Comparison of ENCODE assay signal across 13 cellular contexts in the genomic region with DNA sequence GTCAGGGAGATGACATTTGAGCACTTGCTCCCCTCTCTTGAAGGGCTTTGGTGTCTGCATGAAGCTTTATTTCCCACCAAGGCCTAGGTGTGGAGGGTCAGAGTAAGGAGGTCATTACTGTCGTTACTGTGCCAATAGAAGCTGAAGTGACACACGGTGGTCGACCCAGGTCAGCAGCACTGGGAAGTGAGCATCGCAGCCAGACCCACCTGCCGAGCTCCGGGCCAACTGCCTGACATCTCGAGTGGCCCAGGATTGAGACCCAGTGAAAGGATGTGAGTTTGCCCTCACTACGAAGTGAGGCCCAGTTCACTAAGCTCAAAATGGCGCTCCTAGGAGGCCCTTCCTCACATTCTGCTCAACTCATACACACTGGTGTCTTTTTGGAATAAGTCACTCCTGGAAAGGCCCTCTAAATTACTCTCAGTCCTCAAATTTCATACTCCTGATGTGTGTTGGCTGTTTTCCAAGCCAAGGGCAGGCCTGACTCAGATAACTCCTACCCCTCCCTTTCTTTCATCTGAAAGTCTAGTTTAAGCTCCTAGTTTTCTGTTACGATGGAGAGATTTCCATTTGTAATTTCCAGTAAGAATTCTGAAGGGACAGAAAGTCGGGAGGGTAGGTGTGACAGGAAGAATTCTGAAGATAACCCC.
A peak's percentile ranks its signal among the peaks of the same experiment; 100 is the strongest.
DNase-seq lines count a peak whose midpoint lies in the region; ATAC-seq, FAIRE-seq and TF ChIP-seq lines count a peak whose summit lies in the region.
"Had no signal": no experiment of that assay in that cellular context is flagged by ENCODE, and none has a peak within 500 bp of the region (broad histone marks: within the 10 kb centered on the region; RNA-seq: fewer than 3 reads in every experiment).

No MANE protein-coding gene starts in this region.

- H3K9me3 Mint-ChIP-seq in Caco-2 (ENCODE audit: unreplicated experiment) = no peaks in the 10 kb centered on the region
- H3K9me3 Mint-ChIP-seq: central memory CD8-positive, alpha-beta T cell had no signal

- no peak overlapping the region for H3K4me3 ChIP-seq in foreskin fibroblast (ENCODE audit: low read depth in 1 of 2, low read length in 2 of 2)
- no peak overlapping the region for H3K4me3 ChIP-seq in small intestine (ENCODE audit: low read depth in 1 of 2, low read length in 2 of 2)
- no peak overlapping the region for H3K4me3 ChIP-seq in effector memory CD4-positive, alpha-beta T cell (ENCODE audit: insufficient read depth, low read depth, low read length, poor library complexity, severe bottlenecking)
- no peak overlapping the region for H3K4me3 ChIP-seq in Caco-2 (ENCODE audit: low read depth, low read length)
- H3K4me3 ChIP-seq: lower lobe of right lung, upper lobe of left lung had no signal

- no peaks in the 10 kb centered on the region for H3K27me3 Mint-ChIP-seq in Caco-2 (ENCODE audit: insufficient read depth, unreplicated experiment)
- H3K27me3 Mint-ChIP-seq: central memory CD8-positive, alpha-beta T cell had no signal

- no peak overlapping the region for H3K4me3 Mint-ChIP-seq in Caco-2 (ENCODE audit: unreplicated experiment)
- H3K4me3 Mint-ChIP-seq: central memory CD8-positive, alpha-beta T cell had no signal

- ATAC-seq in SK-N-SH treated with all-trans-retinoic acid at 6 μM for 48 hours (peak; percentile 73), GM18868 (IDR thresholded peaks at IDR 0.05; ENCODE audit: unreplicated experiment) (no peak)
- ATAC-seq: lower lobe of right lung had no signal

- no peaks in the 10 kb centered on the region for H3K4me1 ChIP-seq in small intestine (ENCODE audit: control insufficient read depth in 2 of 2, insufficient read depth in 1 of 2, low read depth in 1 of 2, low read length in 1 of 2)
- peaks cover 21% of the 10 kb centered on the region for H3K4me1 ChIP-seq in effector memory CD4-positive, alpha-beta T cell (ENCODE audit: control insufficient read depth, insufficient read depth, low read length, poor library complexity, severe bottlenecking)
- H3K4me1 ChIP-seq in Caco-2 = no peaks in the 10 kb centered on the region
- H3K4me1 ChIP-seq: lower lobe of right lung, upper lobe of left lung had no signal

- H3K27me3 ChIP-seq in small intestine (ENCODE audit: control insufficient read depth in 2 of 2, insufficient read depth in 2 of 2, low read length in 2 of 2) = no peaks in the 10 kb centered on the region
- no peaks in the 10 kb centered on the region for H3K27me3 ChIP-seq in effector memory CD4-positive, alpha-beta T cell (replicated peaks; ENCODE audit: control insufficient read depth, insufficient read depth, low read length, poor library complexity, severe bottlenecking)
- H3K27me3 ChIP-seq in Caco-2 (replicated peaks; ENCODE audit: control insufficient read depth, insufficient read depth, low read length) = no peaks in the 10 kb centered on the region
- H3K27me3 ChIP-seq: upper lobe of left lung had no signal

- 79 to 87% (median 86%) methylated on average over 11 of the region's 11 CpGs for WGBS in small intestine, 3 donors

- TF ChIP-seq CTCF in AG09319 (IDR thresholded peaks at IDR 0.05; ENCODE audit: low read depth, low read length) (no peak), foreskin fibroblast (IDR thresholded peaks at IDR 0.05; ENCODE audit: low read depth, low read length) (no peak), Caco-2 (IDR thresholded peaks at IDR 0.05; ENCODE audit: insufficient read depth in 1 of 2, low read depth in 1 of 2, low read length in 1 of 2, severe bottlenecking in 1 of 2, unreplicated experiment in 1 of 2) (no peak)

- H3K36me3 ChIP-seq in small intestine (ENCODE audit: control insufficient read depth in 2 of 2, insufficient read depth in 2 of 2, low read length in 2 of 2) (no peaks in the 10 kb centered on the region), Caco-2 (ENCODE audit: control insufficient read depth, insufficient read depth, low read length) (no peaks in the 10 kb centered on the region)
- H3K36me3 ChIP-seq in effector memory CD4-positive, alpha-beta T cell (ENCODE audit: control insufficient read depth, insufficient read depth, low read length) = no peaks in the 10 kb centered on the region
- H3K36me3 ChIP-seq: lower lobe of right lung, upper lobe of left lung had no signal

- peaks cover 27% of the 10 kb centered on the region for H3K36me3 Mint-ChIP-seq in Caco-2 (ENCODE audit: insufficient read depth, unreplicated experiment)

- POLR2A ChIA-PET in HEK293T (lab: Yijun Ruan, JAX) (interaction anchor here (1.3 kb wide), 1 partner anchor 177 kb away, joined by 4 read pairs; no protein-coding TSS in a partner anchor), Caco-2 (lab: Charles Lee) (no interaction called here)

- no peak overlapping the region for H3K27ac Mint-ChIP-seq in Caco-2 (ENCODE audit: unreplicated experiment)

- H3K4me1 Mint-ChIP-seq in Caco-2 (ENCODE audit: low read depth, unreplicated experiment) = no peaks in the 10 kb centered on the region

- H3K27ac ChIP-seq in small intestine (ENCODE audit: low read depth in 1 of 2, low read length in 1 of 2) = no peak overlapping the region
- H3K27ac ChIP-seq in effector memory CD4-positive, alpha-beta T cell (ENCODE audit: insufficient read depth, low read length, poor library complexity, severe bottlenecking) = no peak overlapping the region
- H3K27ac ChIP-seq: lower lobe of right lung, upper lobe of left lung had no signal

- CTCF ChIA-PET in HEK293T (lab: Yijun Ruan, JAX) = interaction anchor here (0.6 kb wide), 1 partner anchor 272 kb away, joined by 3 read pairs; no protein-coding TSS in a partner anchor
- CTCF ChIA-PET in Caco-2 (lab: Charles Lee) = no interaction called here

- no peaks in the 10 kb centered on the region for H3K9me3 ChIP-seq in small intestine (ENCODE audit: control insufficient read depth, low read depth)
- no peaks in the 10 kb centered on the region for H3K9me3 ChIP-seq in effector memory CD4-positive, alpha-beta T cell (ENCODE audit: control insufficient read depth, low read length)
- no peaks in the 10 kb centered on the region for H3K9me3 ChIP-seq in Caco-2
- H3K9me3 ChIP-seq: lower lobe of right lung, upper lobe of left lung had no signal

- BruUV-seq in Caco-2 (replicated peaks; lab: Mats Ljungman, UMichigan) = no TSS peak

- DNase-seq in AG09319 (ENCODE audit: extremely low read depth, low read depth) (peak; percentile 48), HEK293T (ENCODE audit: extremely low spot score) (peak; percentile 18), foreskin fibroblast (peak; percentile 12 to 24), small intestine (no peak), Caco-2 (no peak)
- DNase-seq in effector memory CD4-positive, alpha-beta T cell = no peak
- DNase-seq: activated CD4-positive, CD25-positive, alpha-beta regulatory T cell; H7; lower lobe of right lung had no signal

- intact Hi-C loops in Caco-2 (cut with micrococcal nuclease; ENCODE audit: unreplicated experiment) = no loop called here

- FAIRE-seq in small intestine (lab: Jason Lieb, UNC) = no peak

TF ChIP-seq in HEK293T, 16 proteins besides CTCF, POLR2A, EP300 and RAD21:
- TF ChIP-seq TARDBP (IDR thresholded peaks at IDR 0.05) = no peak
- TF ChIP-seq NFRKB (IDR thresholded peaks at IDR 0.05) = no peak
- TF ChIP-seq BHLHE40 (IDR thresholded peaks at IDR 0.05; ENCODE audit: borderline replicate concordance) = no peak
- no peak for TF ChIP-seq FOXA1 (IDR thresholded peaks at IDR 0.05)
- no peak for TF ChIP-seq ZNF384 (IDR thresholded peaks at IDR 0.05)
- TF ChIP-seq HDGF (IDR thresholded peaks at IDR 0.05; ENCODE audit: borderline replicate concordance) = no peak
- no peak for TF ChIP-seq ARNT (IDR thresholded peaks at IDR 0.05)
- TF ChIP-seq ELF4 (IDR thresholded peaks at IDR 0.05) = no peak

TF ChIP-seq in SK-N-SH treated with all-trans-retinoic acid at 6 μM for 48 hours, 23 proteins besides CTCF, POLR2A, EP300 and RAD21:
- no peak for TF ChIP-seq ZFP3 (CRISPR knock-in tag; IDR thresholded peaks at IDR 0.05)
- TF ChIP-seq SNAI2 (CRISPR knock-in tag; IDR thresholded peaks at IDR 0.05) = no peak
- TF ChIP-seq, protein P1, sequence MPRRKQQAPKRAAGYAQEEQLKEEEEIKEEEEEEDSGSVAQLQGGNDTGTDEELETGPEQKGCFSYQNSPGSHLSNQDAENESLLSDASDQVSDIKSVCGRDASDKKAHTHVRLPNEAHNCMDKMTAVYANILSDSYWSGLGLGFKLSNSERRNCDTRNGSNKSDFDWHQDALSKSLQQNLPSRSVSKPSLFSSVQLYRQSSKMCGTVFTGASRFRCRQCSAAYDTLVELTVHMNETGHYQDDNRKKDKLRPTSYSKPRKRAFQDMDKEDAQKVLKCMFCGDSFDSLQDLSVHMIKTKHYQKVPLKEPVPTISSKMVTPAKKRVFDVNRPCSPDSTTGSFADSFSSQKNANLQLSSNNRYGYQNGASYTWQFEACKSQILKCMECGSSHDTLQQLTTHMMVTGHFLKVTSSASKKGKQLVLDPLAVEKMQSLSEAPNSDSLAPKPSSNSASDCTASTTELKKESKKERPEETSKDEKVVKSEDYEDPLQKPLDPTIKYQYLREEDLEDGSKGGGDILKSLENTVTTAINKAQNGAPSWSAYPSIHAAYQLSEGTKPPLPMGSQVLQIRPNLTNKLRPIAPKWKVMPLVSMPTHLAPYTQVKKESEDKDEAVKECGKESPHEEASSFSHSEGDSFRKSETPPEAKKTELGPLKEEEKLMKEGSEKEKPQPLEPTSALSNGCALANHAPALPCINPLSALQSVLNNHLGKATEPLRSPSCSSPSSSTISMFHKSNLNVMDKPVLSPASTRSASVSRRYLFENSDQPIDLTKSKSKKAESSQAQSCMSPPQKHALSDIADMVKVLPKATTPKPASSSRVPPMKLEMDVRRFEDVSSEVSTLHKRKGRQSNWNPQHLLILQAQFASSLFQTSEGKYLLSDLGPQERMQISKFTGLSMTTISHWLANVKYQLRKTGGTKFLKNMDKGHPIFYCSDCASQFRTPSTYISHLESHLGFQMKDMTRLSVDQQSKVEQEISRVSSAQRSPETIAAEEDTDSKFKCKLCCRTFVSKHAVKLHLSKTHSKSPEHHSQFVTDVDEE (CRISPR knock-in tag; IDR thresholded peaks at IDR 0.05) = no peak
- TF ChIP-seq ARNTL (CRISPR knock-in tag; IDR thresholded peaks at IDR 0.05; ENCODE audit: borderline replicate concordance, low read depth) = no peak
- TF ChIP-seq, protein P2, sequence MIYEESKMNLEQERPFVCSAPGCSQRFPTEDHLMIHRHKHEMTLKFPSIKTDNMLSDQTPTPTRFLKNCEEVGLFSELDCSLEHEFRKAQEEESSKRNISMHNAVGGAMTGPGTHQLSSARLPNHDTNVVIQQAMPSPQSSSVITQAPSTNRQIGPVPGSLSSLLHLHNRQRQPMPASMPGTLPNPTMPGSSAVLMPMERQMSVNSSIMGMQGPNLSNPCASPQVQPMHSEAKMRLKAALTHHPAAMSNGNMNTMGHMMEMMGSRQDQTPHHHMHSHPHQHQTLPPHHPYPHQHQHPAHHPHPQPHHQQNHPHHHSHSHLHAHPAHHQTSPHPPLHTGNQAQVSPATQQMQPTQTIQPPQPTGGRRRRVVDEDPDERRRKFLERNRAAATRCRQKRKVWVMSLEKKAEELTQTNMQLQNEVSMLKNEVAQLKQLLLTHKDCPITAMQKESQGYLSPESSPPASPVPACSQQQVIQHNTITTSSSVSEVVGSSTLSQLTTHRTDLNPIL (CRISPR knock-in tag; IDR thresholded peaks at IDR 0.05; ENCODE audit: low read depth) = no peak

Comparison
In these comparisons a context has a peak if more than half of its experiments do, and no peak if none do; other contexts are left out.
1. DNase-seq: peak in AG09319 (single experiment), HEK293T (single experiment) and foreskin fibroblast (2 of 2); none in small intestine (single experiment), effector memory CD4-positive, alpha-beta T cell (0 of 3) and Caco-2 (0 of 2).